ENCODE assay signal across 20 cellular contexts in genomic region chr6:84035484-84035883, GRCh38. TPM values are rescaled to one million over a fixed set of nuclear protein-coding genes. Genes with fewer than 3 reads are reported as not detected.
"Had no signal": no experiment of that assay in that cellular context is flagged by ENCODE, and none has a peak within 500 bp of the region (broad histone marks: within the 10 kb centered on the region; RNA-seq: fewer than 3 reads in every experiment).

No MANE protein-coding gene starts in this region.

- H3K27me3 ChIP-seq: tibial nerve, uterus had no signal

- DNase-seq: activated CD4-positive, alpha-beta T cell treated with anti-CD3 and anti-CD28 coated beads, Interleukin-2, amount 50 U/mL, for 4 hours; activated effector memory CD4-positive, alpha-beta T cell treated with anti-CD3 and anti-CD28 coated beads, Interleukin-2, amount 50 U/mL, for 16 hours; activated naive CD4-positive, alpha-beta T cell treated with anti-CD3 and anti-CD28 coated beads, Interleukin-2, amount 50 U/mL, for 16 hours; activated T-cell treated with anti-CD3 and anti-CD28 coated beads, Interleukin-2, amount 50 U/mL, for 72 hours; dorsolateral prefrontal cortex; heart right ventricle; natural killer cell; occipital lobe; posterior cingulate gyrus; stimulated activated CD4-positive, alpha-beta T cell treated with anti-CD3 and anti-CD28 coated beads, Interleukin-12 subunit alpha, Interleukin-12 subunit beta, amount 100 ng/mL, for 4 hours; stimulated activated CD4-positive, alpha-beta T cell treated with anti-CD3 and anti-CD28 coated beads, Interleukin-1b, Interleukin-23, amount 100 ng/mL, for 48 hours; stimulated activated naive CD4-positive, alpha-beta T cell treated with Interleukin-2 at 50 U/mL for 16 hours; uterus; WERI-Rb-1 had no signal

- H3K36me3 ChIP-seq: gastroesophageal sphincter, heart right ventricle, tibial nerve, uterus, WERI-Rb-1 had no signal

- H3K27ac ChIP-seq: dorsolateral prefrontal cortex, gastroesophageal sphincter, heart right ventricle, tibial nerve, uterus, WERI-Rb-1 had no signal

- H3K4me1 ChIP-seq: uterus had no signal

- H3K4me1 Mint-ChIP-seq: natural killer cell had no signal

- ATAC-seq: activated T-cell treated with anti-CD3 and anti-CD28 coated beads, Interleukin-2, amount 50 U/mL, for 72 hours; esophagus mucosa; gastroesophageal sphincter; heart right ventricle; natural killer cell had no signal

- H3K27ac Mint-ChIP-seq: activated T-cell treated with anti-CD3 and anti-CD28 coated beads, Interleukin-2, amount 50 U/mL, for 72 hours; memory B cell; natural killer cell had no signal

- H3K9me3 ChIP-seq: heart right ventricle, uterus had no signal

- H3K4me3 ChIP-seq: gastroesophageal sphincter, heart right ventricle, tibial nerve, uterus had no signal

- H3K9me3 Mint-ChIP-seq: activated T-cell treated with anti-CD3 and anti-CD28 coated beads, Interleukin-2, amount 50 U/mL, for 72 hours; natural killer cell had no signal

- H3K36me3 Mint-ChIP-seq: memory B cell, natural killer cell had no signal

- H3K4me3 Mint-ChIP-seq: activated T-cell treated with anti-CD3 and anti-CD28 coated beads, Interleukin-2, amount 50 U/mL, for 72 hours; memory B cell; natural killer cell had no signal

RNA-seq across cellular contexts. Expression of gene MRAP2, which starts 1.9 kb away (rescaled TPM):
- total RNA-seq: activated CD8-positive, alpha-beta memory T cell treated with anti-CD3 and anti-CD28 coated beads for 36 hours; activated T-cell treated with anti-CD3 and anti-CD28 coated beads, Interleukin-2, amount 50 U/mL, for 72 hours; natural killer cell; T-helper 2 cell treated with Interferon-gamma antibody and Interleukin-4, amounts not matched to agents 100 ng/mL and 5 ng/mL, for 36 hours had no signal
